Comparison of ENCODE assay signal across 20 cellular contexts in genomic region chr4:150072471-150072870, GRCh38. TPM values are rescaled to one million over a fixed set of nuclear protein-coding genes. Genes with fewer than 3 reads are reported as not detected.
"Had no signal": no experiment of that assay in that cellular context is flagged by ENCODE, and none has a peak within 500 bp of the region (broad histone marks: within the 10 kb centered on the region; RNA-seq: fewer than 3 reads in every experiment).

No MANE protein-coding gene starts in this region.

- H3K27me3 ChIP-seq: heart left ventricle, pancreas, right lobe of liver, transverse colon, uterus had no signal

- H3K27ac Mint-ChIP-seq: activated CD4-positive, alpha-beta memory T cell treated with anti-CD3 and anti-CD28 coated beads for 36 hours; activated naive CD8-positive, alpha-beta T cell treated with anti-CD3 and anti-CD28 coated beads for 36 hours; activated T-helper 1 cell treated with anti-CD3 and anti-CD28 coated beads, Interleukin-12 subunit alpha, Interleukin-12 subunit beta, Interleukin-2, Interleukin-4 antibody, amounts not matched to agents 30 ng/mL and 10 ng/mL and 1 ng/mL, durations not matched to agents 14 hours and 24 hours and 36 hours; memory B cell; naive thymus-derived CD8-positive, alpha-beta T cell; stimulated activated naive B cell treated with anti-CD40 and anti-IgM and Interleukin-4, amounts not matched to agents 10 μg/mL and 1 μg/mL and 100 μg/mL, for 72 hours had no signal

- H3K4me1 ChIP-seq: gastrocnemius medialis, pancreas, uterus had no signal

- H3K4me3 ChIP-seq: coronary artery, gastrocnemius medialis, heart left ventricle, left ventricle myocardium inferior, pancreas, right lobe of liver, spleen, transverse colon, uterus had no signal

- H3K9me3 Mint-ChIP-seq: activated CD4-positive, alpha-beta memory T cell treated with anti-CD3 and anti-CD28 coated beads for 36 hours; activated T-helper 1 cell treated with anti-CD3 and anti-CD28 coated beads, Interleukin-12 subunit alpha, Interleukin-12 subunit beta, Interleukin-2, Interleukin-4 antibody, amounts not matched to agents 30 ng/mL and 10 ng/mL and 1 ng/mL, durations not matched to agents 14 hours and 24 hours and 36 hours; stimulated activated naive B cell treated with anti-CD40 and anti-IgM and Interleukin-4, amounts not matched to agents 10 μg/mL and 1 μg/mL and 100 μg/mL, for 72 hours had no signal

- ATAC-seq: gastrocnemius medialis; naive thymus-derived CD8-positive, alpha-beta T cell; stimulated activated naive B cell treated with anti-CD40 and anti-IgM and Interleukin-4, amounts not matched to agents 10 μg/mL and 1 μg/mL and 100 μg/mL, for 72 hours had no signal

- H3K27ac ChIP-seq: gastrocnemius medialis, left ventricle myocardium inferior, pancreas, right lobe of liver, spleen, uterus had no signal

- H3K36me3 ChIP-seq: gastrocnemius medialis, heart left ventricle, left ventricle myocardium inferior, pancreas, right lobe of liver, spleen, transverse colon, uterus had no signal

- H3K4me1 Mint-ChIP-seq: activated naive CD8-positive, alpha-beta T cell treated with anti-CD3 and anti-CD28 coated beads for 36 hours; memory B cell; stimulated activated naive B cell treated with anti-CD40 and anti-IgM and Interleukin-4, amounts not matched to agents 10 μg/mL and 1 μg/mL and 100 μg/mL, for 72 hours had no signal

- DNase-seq: activated CD4-positive, alpha-beta memory T cell treated with anti-CD3 and anti-CD28 coated beads for 36 hours; activated naive CD8-positive, alpha-beta T cell treated with anti-CD3 and anti-CD28 coated beads for 36 hours; activated T-cell treated with anti-CD3 and anti-CD28 coated beads for 4 hours; amygdala; erythroblast; gastrocnemius medialis; heart left ventricle; left ventricle myocardium inferior; naive thymus-derived CD8-positive, alpha-beta T cell; pancreas; right lobe of liver; spleen; stimulated activated naive B cell treated with anti-CD40 and anti-IgM and Interleukin-4, amounts not matched to agents 10 μg/mL and 1 μg/mL and 100 μg/mL, for 72 hours; substantia nigra; T-helper 2 cell; transverse colon; uterus had no signal

- H3K4me3 Mint-ChIP-seq: activated CD4-positive, alpha-beta memory T cell treated with anti-CD3 and anti-CD28 coated beads for 36 hours; activated naive CD8-positive, alpha-beta T cell treated with anti-CD3 and anti-CD28 coated beads for 36 hours; activated T-helper 1 cell treated with anti-CD3 and anti-CD28 coated beads, Interleukin-12 subunit alpha, Interleukin-12 subunit beta, Interleukin-2, Interleukin-4 antibody, amounts not matched to agents 30 ng/mL and 10 ng/mL and 1 ng/mL, durations not matched to agents 14 hours and 24 hours and 36 hours; memory B cell; naive thymus-derived CD8-positive, alpha-beta T cell; stimulated activated naive B cell treated with anti-CD40 and anti-IgM and Interleukin-4, amounts not matched to agents 10 μg/mL and 1 μg/mL and 100 μg/mL, for 72 hours had no signal

- H3K36me3 Mint-ChIP-seq: activated CD4-positive, alpha-beta memory T cell treated with anti-CD3 and anti-CD28 coated beads for 36 hours; activated naive CD8-positive, alpha-beta T cell treated with anti-CD3 and anti-CD28 coated beads for 36 hours; memory B cell; naive thymus-derived CD8-positive, alpha-beta T cell; stimulated activated naive B cell treated with anti-CD40 and anti-IgM and Interleukin-4, amounts not matched to agents 10 μg/mL and 1 μg/mL and 100 μg/mL, for 72 hours had no signal

- H3K9me3 ChIP-seq: gastrocnemius medialis, heart left ventricle, left ventricle myocardium inferior, pancreas, right lobe of liver, spleen, transverse colon, uterus had no signal

RNA-seq across cellular contexts. Expression of gene DCLK2, which starts 5.8 kb away (rescaled TPM):
- total RNA-seq: activated CD4-positive, alpha-beta memory T cell treated with anti-CD3 and anti-CD28 coated beads for 36 hours; activated naive CD8-positive, alpha-beta T cell treated with anti-CD3 and anti-CD28 coated beads for 36 hours; naive thymus-derived CD8-positive, alpha-beta T cell had no signal
